In genomic region chr17:77427471-77427991, GRCh38 we compare ENCODE assay signal across 8 cellular contexts.
DNase-seq lines count a peak whose midpoint lies in the region; ATAC-seq and TF ChIP-seq lines count a peak whose summit lies in the region.

No MANE protein-coding gene starts in this region.

- H3K36me3 ChIP-seq in CD8-positive, alpha-beta T cell (ENCODE audit: insufficient read depth, low read length) = no peaks in the 10 kb centered on the region
- no peaks in the 10 kb centered on the region for H3K36me3 ChIP-seq in ovary

- H3K4me1 Mint-ChIP-seq in CD8-positive, alpha-beta T cell (ENCODE audit: low read depth) = peaks cover 82% of the 10 kb centered on the region

- CTCF ChIA-PET in CD8-positive, alpha-beta T cell (lab: Charles Lee) = interaction anchor here (0.9 to 13.5 kb wide), 9 partner anchors 12 to 96 kb away, joined by 3 to 175 read pairs (median 41); no protein-coding TSS in a partner anchor

- H3K4me1 ChIP-seq in CD8-positive, alpha-beta T cell (ENCODE audit: insufficient read depth, low read length) = peaks cover 80% of the 10 kb centered on the region
- H3K4me1 ChIP-seq in ovary (ENCODE audit: insufficient read depth) = peaks cover 48% of the 10 kb centered on the region

- H3K27me3 ChIP-seq in CD8-positive, alpha-beta T cell (ENCODE audit: insufficient read depth, low read length) = no peaks in the 10 kb centered on the region
- no peaks in the 10 kb centered on the region for H3K27me3 ChIP-seq in ovary

- no peaks in the 10 kb centered on the region for H3K9me3 Mint-ChIP-seq in CD8-positive, alpha-beta T cell

- intact Hi-C loops in CD8-positive, alpha-beta T cell (cut with DNase I, micrococcal nuclease) = no loop called here
- intact Hi-C loops in ovary (cut with DNase I) = loop anchor here in 3 of 4 donors (5.0 to 10.0 kb wide), 3 partner anchors 53 to 100 kb away; no protein-coding TSS in a partner anchor

- TF ChIP-seq CTCF in CD8-positive, alpha-beta T cell (IDR thresholded peaks at IDR 0.05) = no peak
- TF ChIP-seq CTCF in fibroblast of mammary gland (conservative IDR thresholded peaks at IDR 0.05; ENCODE audit: control insufficient read depth, insufficient read depth, low read depth, low read length) (no peak), ovary (IDR thresholded peaks at IDR 0.05) (peak in 1 of 3 donors; percentile 17)

- no peaks in the 10 kb centered on the region for H3K9me3 ChIP-seq in CD8-positive, alpha-beta T cell (ENCODE audit: low read length)
- H3K9me3 ChIP-seq in ovary = no peaks in the 10 kb centered on the region

- peak overlapping the region; percentile 90 for H3K27ac Mint-ChIP-seq in CD8-positive, alpha-beta T cell

- no peak for ATAC-seq in CD8-positive, alpha-beta T cell
- ATAC-seq in GM19463 (IDR thresholded peaks at IDR 0.05; ENCODE audit: unreplicated experiment) = no peak
- ATAC-seq in GM21576 (IDR thresholded peaks at IDR 0.05; ENCODE audit: unreplicated experiment) = no peak

- H3K4me3 ChIP-seq in CD8-positive, alpha-beta T cell (ENCODE audit: low read depth, low read length) = no peak overlapping the region
- H3K4me3 ChIP-seq in fibroblast of mammary gland (ENCODE audit: control insufficient read depth, low read depth, low read length) = no peak overlapping the region
- H3K4me3 ChIP-seq in ovary = no peak overlapping the region

- TF ChIP-seq EP300 in ovary (IDR thresholded peaks at IDR 0.05) = no peak

- H3K27me3 Mint-ChIP-seq in CD8-positive, alpha-beta T cell (ENCODE audit: low read depth) = no peaks in the 10 kb centered on the region

- no peak overlapping the region for H3K4me3 Mint-ChIP-seq in CD8-positive, alpha-beta T cell

- WGBS in ovary, 3 donors = 14 to 20% (median 15%) methylated on average over 14 of the region's 14 CpGs

- no peak overlapping the region for H3K27ac ChIP-seq in CD8-positive, alpha-beta T cell (ENCODE audit: low read depth, low read length)
- H3K27ac ChIP-seq in ovary = peak overlapping the region; percentile 87 to 90

- peaks cover 20% of the 10 kb centered on the region for H3K36me3 Mint-ChIP-seq in CD8-positive, alpha-beta T cell

- no peak for TF ChIP-seq POLR2A in ovary (IDR thresholded peaks at IDR 0.05)

- DNase-seq in CD8-positive, alpha-beta T cell = no peak
- peak; percentile 14 for DNase-seq in RKO (ENCODE audit: low spot score)
- peak; percentile 90 for DNase-seq in fibroblast of mammary gland (ENCODE audit: low read depth)
- peak; percentile 82 to 88 (median 86) for DNase-seq in ovary
- DNase-seq in stimulated activated CD4-positive, alpha-beta T cell treated with anti-CD3 and anti-CD28 coated beads, Interleukin-15, amount 100 ng/mL, for 24 hours = no peak
- no peak for DNase-seq in GDM1 (lab: John Stamatoyannopoulos, UW)

- POLR2A ChIA-PET in CD8-positive, alpha-beta T cell (lab: Charles Lee) = interaction anchor here (0.6 to 10.1 kb wide), 21 partner anchors 9 to 104 kb away, joined by 3 to 133 read pairs (median 11); no protein-coding TSS in a partner anchor

Comparison
In these comparisons a context has a peak if more than half of its experiments do, and no peak if none do; other contexts are left out.
1. DNase-seq: peak in RKO (single experiment), fibroblast of mammary gland (single experiment) and ovary (5 of 5); none in CD8-positive, alpha-beta T cell (0 of 7), stimulated activated CD4-positive, alpha-beta T cell treated with anti-CD3 and anti-CD28 coated beads, Interleukin-15, amount 100 ng/mL, for 24 hours (single experiment) and GDM1 (single experiment).
2. intact Hi-C loops: an anchor here in ovary (5.0 to 10.0 kb wide); none called in CD8-positive, alpha-beta T cell.